In genomic region chr12:32012249-32012785, GRCh38 we compare ENCODE assay signal across 1 cellular context.
TF ChIP-seq lines count a peak whose summit lies in the region.

No MANE protein-coding gene starts in this region.

TF ChIP-seq in H1, 55 proteins besides CTCF, POLR2A, EP300 and RAD21 (continued from another document):
- TF ChIP-seq KDM5A (IDR thresholded peaks at IDR 0.05; ENCODE audit: low read length) = no peak
- TF ChIP-seq CBX8 (IDR thresholded peaks at IDR 0.05; ENCODE audit: borderline replicate concordance, low read depth, low read length) = no peak
- TF ChIP-seq SIX5 (IDR thresholded peaks at IDR 0.05; ENCODE audit: low read depth, low read length) = no peak
- TF ChIP-seq JUN (IDR thresholded peaks at IDR 0.05; ENCODE audit: low read depth, low read length) = no peak
- no peak for TF ChIP-seq BACH1 (IDR thresholded peaks at IDR 0.05; ENCODE audit: low read length)
- TF ChIP-seq MAFK (IDR thresholded peaks at IDR 0.05; ENCODE audit: low read depth, low read length) = no peak
- TF ChIP-seq GTF2F1 (IDR thresholded peaks at IDR 0.05; ENCODE audit: borderline replicate concordance, low read depth, low read length) = no peak
